Comparison of ENCODE assay signal across 1 cellular context in genomic region chr9:82763631-82764030, GRCh38.
TF ChIP-seq lines count a peak whose summit lies in the region.

No MANE protein-coding gene starts in this region.

TF ChIP-seq in H1, 55 proteins besides CTCF, POLR2A, EP300 and RAD21 (continued from another document):
- TF ChIP-seq SP4 (IDR thresholded peaks at IDR 0.05; ENCODE audit: low read length): no peak
- no peak for TF ChIP-seq RXRA (IDR thresholded peaks at IDR 0.05; ENCODE audit: insufficient read depth, low read depth, low read length)
- TF ChIP-seq GABPA (IDR thresholded peaks at IDR 0.05; ENCODE audit: borderline replicate concordance, insufficient read depth, low read length): no peak
- TF ChIP-seq SP1 (IDR thresholded peaks at IDR 0.05; ENCODE audit: low read depth, low read length): no peak
- TF ChIP-seq SIRT6 (IDR thresholded peaks at IDR 0.05; ENCODE audit: low read length): no peak
- TF ChIP-seq NANOG (IDR thresholded peaks at IDR 0.05; ENCODE audit: insufficient read depth, low read depth, low read length, poor library complexity, severe bottlenecking): no peak
